ENCODE assay signal across 1 cellular context in the genomic region with DNA sequence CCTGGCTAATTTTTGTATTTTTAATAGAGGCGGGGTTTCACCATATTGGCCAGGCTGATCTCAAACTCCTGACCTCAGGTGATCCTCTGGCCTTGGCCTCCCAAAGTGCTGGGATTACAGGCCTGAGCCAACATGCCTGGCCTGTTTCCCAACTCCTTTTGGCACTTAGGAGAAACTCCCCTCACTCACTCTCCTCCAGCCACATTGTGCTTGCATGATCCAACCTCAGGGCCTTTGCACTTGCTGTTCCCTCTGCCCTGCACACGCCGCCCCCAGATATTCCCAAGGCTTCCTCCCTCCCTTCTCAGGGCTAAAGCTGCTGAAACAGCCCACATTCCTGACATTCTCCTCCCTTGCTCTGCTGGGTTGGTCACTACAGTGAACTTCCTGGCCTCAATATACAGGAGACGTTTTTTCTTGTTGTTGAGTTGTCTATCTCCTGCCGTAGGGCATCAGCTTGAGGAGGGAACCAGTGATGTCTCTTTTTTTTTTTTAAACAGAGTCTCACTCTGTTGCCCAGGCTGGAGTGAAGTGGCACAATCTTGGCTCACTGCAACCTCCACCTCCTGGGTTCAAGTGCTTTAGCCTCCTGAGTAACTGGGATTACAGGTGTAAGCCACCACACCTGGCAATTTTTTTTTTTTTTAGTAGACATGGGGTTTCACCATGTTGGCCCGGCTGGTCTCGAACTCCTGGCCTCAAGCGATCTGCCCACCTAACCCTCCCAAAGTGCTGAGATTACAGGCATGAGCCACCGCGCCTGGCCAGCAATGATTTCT.
TF ChIP-seq lines count a peak whose summit lies in the region.
"Not testable (repeated sequence)": the region's sequence is repeated elsewhere in the genome, so short reads cannot be mapped to it uniquely, and the experiment has no call there.

No MANE protein-coding gene starts in this region.

TF ChIP-seq in HepG2, 621 proteins besides CTCF, POLR2A, EP300 and RAD21 (continued from another document and continues in another):
- TF ChIP-seq, protein P1, sequence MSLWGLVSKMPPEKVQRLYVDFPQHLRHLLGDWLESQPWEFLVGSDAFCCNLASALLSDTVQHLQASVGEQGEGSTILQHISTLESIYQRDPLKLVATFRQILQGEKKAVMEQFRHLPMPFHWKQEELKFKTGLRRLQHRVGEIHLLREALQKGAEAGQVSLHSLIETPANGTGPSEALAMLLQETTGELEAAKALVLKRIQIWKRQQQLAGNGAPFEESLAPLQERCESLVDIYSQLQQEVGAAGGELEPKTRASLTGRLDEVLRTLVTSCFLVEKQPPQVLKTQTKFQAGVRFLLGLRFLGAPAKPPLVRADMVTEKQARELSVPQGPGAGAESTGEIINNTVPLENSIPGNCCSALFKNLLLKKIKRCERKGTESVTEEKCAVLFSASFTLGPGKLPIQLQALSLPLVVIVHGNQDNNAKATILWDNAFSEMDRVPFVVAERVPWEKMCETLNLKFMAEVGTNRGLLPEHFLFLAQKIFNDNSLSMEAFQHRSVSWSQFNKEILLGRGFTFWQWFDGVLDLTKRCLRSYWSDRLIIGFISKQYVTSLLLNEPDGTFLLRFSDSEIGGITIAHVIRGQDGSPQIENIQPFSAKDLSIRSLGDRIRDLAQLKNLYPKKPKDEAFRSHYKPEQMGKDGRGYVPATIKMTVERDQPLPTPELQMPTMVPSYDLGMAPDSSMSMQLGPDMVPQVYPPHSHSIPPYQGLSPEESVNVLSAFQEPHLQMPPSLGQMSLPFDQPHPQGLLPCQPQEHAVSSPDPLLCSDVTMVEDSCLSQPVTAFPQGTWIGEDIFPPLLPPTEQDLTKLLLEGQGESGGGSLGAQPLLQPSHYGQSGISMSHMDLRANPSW (CRISPR knock-in tag; IDR thresholded peaks at IDR 0.05; ENCODE audit: borderline replicate concordance) = 0 out of 2 replicates have a peak, but pooled peaks have one; percentile 48
- TF ChIP-seq ZMYM2 (CRISPR knock-in tag; IDR thresholded peaks at IDR 0.05) = peak; percentile 88
- peak; percentile 38; the same call in 1 of the 2 replicates for TF ChIP-seq ZNF350 (CRISPR knock-in tag; IDR thresholded peaks at IDR 0.05; ENCODE audit: borderline replicate concordance, low read depth)
- 0 out of 2 replicates have a peak, but pooled peaks have one; percentile 4 for TF ChIP-seq STAG1 (CRISPR knock-in tag; IDR thresholded peaks at IDR 0.05)
- 0 out of 2 replicates have a peak, but pooled peaks have one; percentile 33 for TF ChIP-seq ZNF317 (CRISPR knock-in tag; IDR thresholded peaks at IDR 0.05)
- TF ChIP-seq MED1 (CRISPR knock-in tag; IDR thresholded peaks at IDR 0.05) = peak; percentile 66
- TF ChIP-seq HDAC2 (CRISPR knock-in tag; IDR thresholded peaks at IDR 0.05) = peak; percentile 91
- 0 out of 2 replicates have a peak, but pooled peaks have one; percentile 24 for TF ChIP-seq ARNT2 (CRISPR knock-in tag; IDR thresholded peaks at IDR 0.05; ENCODE audit: low read depth)
- TF ChIP-seq ZNF792 (CRISPR knock-in tag; IDR thresholded peaks at IDR 0.05) = 0 out of 2 replicates have a peak, but pooled peaks have one; percentile 31
- TF ChIP-seq ZBTB7B (CRISPR knock-in tag; IDR thresholded peaks at IDR 0.05) = peak; percentile 83
- TF ChIP-seq, protein P2, sequence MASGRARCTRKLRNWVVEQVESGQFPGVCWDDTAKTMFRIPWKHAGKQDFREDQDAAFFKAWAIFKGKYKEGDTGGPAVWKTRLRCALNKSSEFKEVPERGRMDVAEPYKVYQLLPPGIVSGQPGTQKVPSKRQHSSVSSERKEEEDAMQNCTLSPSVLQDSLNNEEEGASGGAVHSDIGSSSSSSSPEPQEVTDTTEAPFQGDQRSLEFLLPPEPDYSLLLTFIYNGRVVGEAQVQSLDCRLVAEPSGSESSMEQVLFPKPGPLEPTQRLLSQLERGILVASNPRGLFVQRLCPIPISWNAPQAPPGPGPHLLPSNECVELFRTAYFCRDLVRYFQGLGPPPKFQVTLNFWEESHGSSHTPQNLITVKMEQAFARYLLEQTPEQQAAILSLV (CRISPR knock-in tag; IDR thresholded peaks at IDR 0.05; ENCODE audit: borderline replicate concordance) = peak; percentile 81; the same call in 1 of the 2 replicates
- peak; percentile 74; the same call in 1 of the 2 replicates for TF ChIP-seq ZNF746 (CRISPR knock-in tag; IDR thresholded peaks at IDR 0.05)
- TF ChIP-seq, protein P3, sequence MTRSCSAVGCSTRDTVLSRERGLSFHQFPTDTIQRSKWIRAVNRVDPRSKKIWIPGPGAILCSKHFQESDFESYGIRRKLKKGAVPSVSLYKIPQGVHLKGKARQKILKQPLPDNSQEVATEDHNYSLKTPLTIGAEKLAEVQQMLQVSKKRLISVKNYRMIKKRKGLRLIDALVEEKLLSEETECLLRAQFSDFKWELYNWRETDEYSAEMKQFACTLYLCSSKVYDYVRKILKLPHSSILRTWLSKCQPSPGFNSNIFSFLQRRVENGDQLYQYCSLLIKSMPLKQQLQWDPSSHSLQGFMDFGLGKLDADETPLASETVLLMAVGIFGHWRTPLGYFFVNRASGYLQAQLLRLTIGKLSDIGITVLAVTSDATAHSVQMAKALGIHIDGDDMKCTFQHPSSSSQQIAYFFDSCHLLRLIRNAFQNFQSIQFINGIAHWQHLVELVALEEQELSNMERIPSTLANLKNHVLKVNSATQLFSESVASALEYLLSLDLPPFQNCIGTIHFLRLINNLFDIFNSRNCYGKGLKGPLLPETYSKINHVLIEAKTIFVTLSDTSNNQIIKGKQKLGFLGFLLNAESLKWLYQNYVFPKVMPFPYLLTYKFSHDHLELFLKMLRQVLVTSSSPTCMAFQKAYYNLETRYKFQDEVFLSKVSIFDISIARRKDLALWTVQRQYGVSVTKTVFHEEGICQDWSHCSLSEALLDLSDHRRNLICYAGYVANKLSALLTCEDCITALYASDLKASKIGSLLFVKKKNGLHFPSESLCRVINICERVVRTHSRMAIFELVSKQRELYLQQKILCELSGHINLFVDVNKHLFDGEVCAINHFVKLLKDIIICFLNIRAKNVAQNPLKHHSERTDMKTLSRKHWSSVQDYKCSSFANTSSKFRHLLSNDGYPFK (CRISPR knock-in tag; IDR thresholded peaks at IDR 0.05; ENCODE audit: borderline replicate concordance) = 0 out of 2 replicates have a peak, but pooled peaks have one; percentile 37
- TF ChIP-seq, protein P4, sequence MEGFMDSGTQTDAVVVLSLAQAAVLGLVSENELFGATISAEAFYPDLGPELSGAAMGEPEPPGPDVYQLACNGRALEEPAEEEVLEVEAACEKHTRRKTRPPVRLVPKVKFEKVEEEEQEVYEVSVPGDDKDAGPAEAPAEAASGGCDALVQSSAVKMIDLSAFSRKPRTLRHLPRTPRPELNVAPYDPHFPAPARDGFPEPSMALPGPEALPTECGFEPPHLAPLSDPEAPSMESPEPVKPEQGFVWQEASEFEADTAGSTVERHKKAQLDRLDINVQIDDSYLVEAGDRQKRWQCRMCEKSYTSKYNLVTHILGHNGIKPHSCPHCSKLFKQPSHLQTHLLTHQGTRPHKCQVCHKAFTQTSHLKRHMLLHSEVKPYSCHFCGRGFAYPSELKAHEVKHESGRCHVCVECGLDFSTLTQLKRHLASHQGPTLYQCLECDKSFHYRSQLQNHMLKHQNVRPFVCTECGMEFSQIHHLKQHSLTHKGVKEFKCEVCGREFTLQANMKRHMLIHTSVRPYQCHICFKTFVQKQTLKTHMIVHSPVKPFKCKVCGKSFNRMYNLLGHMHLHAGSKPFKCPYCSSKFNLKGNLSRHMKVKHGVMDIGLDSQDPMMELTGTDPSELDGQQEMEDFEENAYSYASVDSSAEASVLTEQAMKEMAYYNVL (CRISPR knock-in tag; IDR thresholded peaks at IDR 0.05; ENCODE audit: borderline replicate concordance) = peak; percentile 73
- TF ChIP-seq ZNF547 (CRISPR knock-in tag; IDR thresholded peaks at IDR 0.05) = peak; percentile 51
- TF ChIP-seq CBFB (CRISPR knock-in tag; IDR thresholded peaks at IDR 0.05) = peak; percentile 40; the same call in 1 of the 2 replicates
- peak; percentile 56; the same call in 1 of the 2 replicates for TF ChIP-seq PPARG (CRISPR knock-in tag; conservative IDR thresholded peaks at IDR 0.05)
- TF ChIP-seq, protein P5, sequence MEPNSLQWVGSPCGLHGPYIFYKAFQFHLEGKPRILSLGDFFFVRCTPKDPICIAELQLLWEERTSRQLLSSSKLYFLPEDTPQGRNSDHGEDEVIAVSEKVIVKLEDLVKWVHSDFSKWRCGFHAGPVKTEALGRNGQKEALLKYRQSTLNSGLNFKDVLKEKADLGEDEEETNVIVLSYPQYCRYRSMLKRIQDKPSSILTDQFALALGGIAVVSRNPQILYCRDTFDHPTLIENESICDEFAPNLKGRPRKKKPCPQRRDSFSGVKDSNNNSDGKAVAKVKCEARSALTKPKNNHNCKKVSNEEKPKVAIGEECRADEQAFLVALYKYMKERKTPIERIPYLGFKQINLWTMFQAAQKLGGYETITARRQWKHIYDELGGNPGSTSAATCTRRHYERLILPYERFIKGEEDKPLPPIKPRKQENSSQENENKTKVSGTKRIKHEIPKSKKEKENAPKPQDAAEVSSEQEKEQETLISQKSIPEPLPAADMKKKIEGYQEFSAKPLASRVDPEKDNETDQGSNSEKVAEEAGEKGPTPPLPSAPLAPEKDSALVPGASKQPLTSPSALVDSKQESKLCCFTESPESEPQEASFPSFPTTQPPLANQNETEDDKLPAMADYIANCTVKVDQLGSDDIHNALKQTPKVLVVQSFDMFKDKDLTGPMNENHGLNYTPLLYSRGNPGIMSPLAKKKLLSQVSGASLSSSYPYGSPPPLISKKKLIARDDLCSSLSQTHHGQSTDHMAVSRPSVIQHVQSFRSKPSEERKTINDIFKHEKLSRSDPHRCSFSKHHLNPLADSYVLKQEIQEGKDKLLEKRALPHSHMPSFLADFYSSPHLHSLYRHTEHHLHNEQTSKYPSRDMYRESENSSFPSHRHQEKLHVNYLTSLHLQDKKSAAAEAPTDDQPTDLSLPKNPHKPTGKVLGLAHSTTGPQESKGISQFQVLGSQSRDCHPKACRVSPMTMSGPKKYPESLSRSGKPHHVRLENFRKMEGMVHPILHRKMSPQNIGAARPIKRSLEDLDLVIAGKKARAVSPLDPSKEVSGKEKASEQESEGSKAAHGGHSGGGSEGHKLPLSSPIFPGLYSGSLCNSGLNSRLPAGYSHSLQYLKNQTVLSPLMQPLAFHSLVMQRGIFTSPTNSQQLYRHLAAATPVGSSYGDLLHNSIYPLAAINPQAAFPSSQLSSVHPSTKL (CRISPR knock-in tag; IDR thresholded peaks at IDR 0.05) = peak; percentile 69
- TF ChIP-seq, protein P6, sequence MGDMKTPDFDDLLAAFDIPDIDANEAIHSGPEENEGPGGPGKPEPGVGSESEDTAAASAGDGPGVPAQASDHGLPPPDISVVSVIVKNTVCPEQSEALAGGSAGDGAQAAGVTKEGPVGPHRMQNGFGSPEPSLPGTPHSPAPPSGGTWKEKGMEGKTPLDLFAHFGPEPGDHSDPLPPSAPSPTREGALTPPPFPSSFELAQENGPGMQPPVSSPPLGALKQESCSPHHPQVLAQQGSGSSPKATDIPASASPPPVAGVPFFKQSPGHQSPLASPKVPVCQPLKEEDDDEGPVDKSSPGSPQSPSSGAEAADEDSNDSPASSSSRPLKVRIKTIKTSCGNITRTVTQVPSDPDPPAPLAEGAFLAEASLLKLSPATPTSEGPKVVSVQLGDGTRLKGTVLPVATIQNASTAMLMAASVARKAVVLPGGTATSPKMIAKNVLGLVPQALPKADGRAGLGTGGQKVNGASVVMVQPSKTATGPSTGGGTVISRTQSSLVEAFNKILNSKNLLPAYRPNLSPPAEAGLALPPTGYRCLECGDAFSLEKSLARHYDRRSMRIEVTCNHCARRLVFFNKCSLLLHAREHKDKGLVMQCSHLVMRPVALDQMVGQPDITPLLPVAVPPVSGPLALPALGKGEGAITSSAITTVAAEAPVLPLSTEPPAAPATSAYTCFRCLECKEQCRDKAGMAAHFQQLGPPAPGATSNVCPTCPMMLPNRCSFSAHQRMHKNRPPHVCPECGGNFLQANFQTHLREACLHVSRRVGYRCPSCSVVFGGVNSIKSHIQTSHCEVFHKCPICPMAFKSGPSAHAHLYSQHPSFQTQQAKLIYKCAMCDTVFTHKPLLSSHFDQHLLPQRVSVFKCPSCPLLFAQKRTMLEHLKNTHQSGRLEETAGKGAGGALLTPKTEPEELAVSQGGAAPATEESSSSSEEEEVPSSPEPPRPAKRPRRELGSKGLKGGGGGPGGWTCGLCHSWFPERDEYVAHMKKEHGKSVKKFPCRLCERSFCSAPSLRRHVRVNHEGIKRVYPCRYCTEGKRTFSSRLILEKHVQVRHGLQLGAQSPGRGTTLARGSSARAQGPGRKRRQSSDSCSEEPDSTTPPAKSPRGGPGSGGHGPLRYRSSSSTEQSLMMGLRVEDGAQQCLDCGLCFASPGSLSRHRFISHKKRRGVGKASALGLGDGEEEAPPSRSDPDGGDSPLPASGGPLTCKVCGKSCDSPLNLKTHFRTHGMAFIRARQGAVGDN (CRISPR knock-in tag; IDR thresholded peaks at IDR 0.05) = peak; percentile 60
- TF ChIP-seq, protein P7, sequence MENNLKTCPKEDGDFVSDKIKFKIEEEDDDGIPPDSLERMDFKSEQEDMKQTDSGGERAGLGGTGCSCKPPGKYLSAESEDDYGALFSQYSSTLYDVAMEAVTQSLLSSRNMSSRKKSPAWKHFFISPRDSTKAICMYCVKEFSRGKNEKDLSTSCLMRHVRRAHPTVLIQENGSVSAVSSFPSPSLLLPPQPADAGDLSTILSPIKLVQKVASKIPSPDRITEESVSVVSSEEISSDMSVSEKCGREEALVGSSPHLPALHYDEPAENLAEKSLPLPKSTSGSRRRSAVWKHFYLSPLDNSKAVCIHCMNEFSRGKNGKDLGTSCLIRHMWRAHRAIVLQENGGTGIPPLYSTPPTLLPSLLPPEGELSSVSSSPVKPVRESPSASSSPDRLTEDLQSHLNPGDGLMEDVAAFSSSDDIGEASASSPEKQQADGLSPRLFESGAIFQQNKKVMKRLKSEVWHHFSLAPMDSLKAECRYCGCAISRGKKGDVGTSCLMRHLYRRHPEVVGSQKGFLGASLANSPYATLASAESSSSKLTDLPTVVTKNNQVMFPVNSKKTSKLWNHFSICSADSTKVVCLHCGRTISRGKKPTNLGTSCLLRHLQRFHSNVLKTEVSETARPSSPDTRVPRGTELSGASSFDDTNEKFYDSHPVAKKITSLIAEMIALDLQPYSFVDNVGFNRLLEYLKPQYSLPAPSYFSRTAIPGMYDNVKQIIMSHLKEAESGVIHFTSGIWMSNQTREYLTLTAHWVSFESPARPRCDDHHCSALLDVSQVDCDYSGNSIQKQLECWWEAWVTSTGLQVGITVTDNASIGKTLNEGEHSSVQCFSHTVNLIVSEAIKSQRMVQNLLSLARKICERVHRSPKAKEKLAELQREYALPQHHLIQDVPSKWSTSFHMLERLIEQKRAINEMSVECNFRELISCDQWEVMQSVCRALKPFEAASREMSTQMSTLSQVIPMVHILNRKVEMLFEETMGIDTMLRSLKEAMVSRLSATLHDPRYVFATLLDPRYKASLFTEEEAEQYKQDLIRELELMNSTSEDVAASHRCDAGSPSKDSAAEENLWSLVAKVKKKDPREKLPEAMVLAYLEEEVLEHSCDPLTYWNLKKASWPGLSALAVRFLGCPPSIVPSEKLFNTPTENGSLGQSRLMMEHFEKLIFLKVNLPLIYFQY (CRISPR knock-in tag; IDR thresholded peaks at IDR 0.05; ENCODE audit: borderline replicate concordance) = peak; percentile 47; the same call in 1 of the 2 replicates
- 0 out of 2 replicates have a peak, but pooled peaks have one; percentile 57 for TF ChIP-seq ZNF598 (CRISPR knock-in tag; IDR thresholded peaks at IDR 0.05; ENCODE audit: borderline replicate concordance)
- 0 out of 2 replicates have a peak, but pooled peaks have one; percentile 44 for TF ChIP-seq MAZ (IDR thresholded peaks at IDR 0.05; ENCODE audit: borderline replicate concordance, low read depth, low read length)
- TF ChIP-seq MAZ (CRISPR knock-in tag; IDR thresholded peaks at IDR 0.05; ENCODE audit: low read depth) = not testable (repeated sequence)
